Comparison of ENCODE assay signal across 12 cellular contexts in genomic region chr16:75477680-75478473, GRCh38. TPM values are rescaled to one million over a fixed set of nuclear protein-coding genes. Genes with fewer than 3 reads are reported as not detected.
DNase-seq lines count a peak whose midpoint lies in the region; ATAC-seq and TF ChIP-seq lines count a peak whose summit lies in the region.
"Had no signal": no experiment of that assay in that cellular context is flagged by ENCODE, and none has a peak within 500 bp of the region (broad histone marks: within the 10 kb centered on the region; RNA-seq: fewer than 3 reads in every experiment).

No MANE protein-coding gene starts in this region.

- peak overlapping the region; percentile 28 for H3K27ac Mint-ChIP-seq in GM23338
- no peak overlapping the region for H3K27ac Mint-ChIP-seq in effector memory CD8-positive, alpha-beta T cell
- H3K27ac Mint-ChIP-seq: activated naive CD4-positive, alpha-beta T cell treated with anti-CD3 and anti-CD28 coated beads, Interleukin-2, amount 50 U/mL, for 24 hours; CD4-positive, CD25-positive, alpha-beta regulatory T cell had no signal

- H3K27me3 Mint-ChIP-seq in GM23338 (ENCODE audit: insufficient read depth, low read depth, poor library complexity) = peaks cover 14% of the 10 kb centered on the region
- H3K27me3 Mint-ChIP-seq in effector memory CD8-positive, alpha-beta T cell = peaks cover 6 to 57% of the 10 kb centered on the region in 2 donors
- H3K27me3 Mint-ChIP-seq: activated naive CD4-positive, alpha-beta T cell treated with anti-CD3 and anti-CD28 coated beads, Interleukin-2, amount 50 U/mL, for 24 hours had no signal

- no peak for ATAC-seq in GM23338
- ATAC-seq in GM18870 (IDR thresholded peaks at IDR 0.05; ENCODE audit: unreplicated experiment) = no peak
- ATAC-seq in HG03521 (IDR thresholded peaks at IDR 0.05; ENCODE audit: unreplicated experiment) = no peak
- no peak for ATAC-seq in effector memory CD8-positive, alpha-beta T cell (replicated peaks)

- H3K9me2 ChIP-seq in GM23338 (ENCODE audit: insufficient read depth) = no peaks in the 10 kb centered on the region; the same call in 1 of the 2 replicates

- H3K36me3 Mint-ChIP-seq in GM23338 (ENCODE audit: low read depth) = peaks cover 33% of the 10 kb centered on the region
- H3K36me3 Mint-ChIP-seq in effector memory CD8-positive, alpha-beta T cell (ENCODE audit: insufficient read depth) = no peaks in the 10 kb centered on the region
- H3K36me3 Mint-ChIP-seq: activated naive CD4-positive, alpha-beta T cell treated with anti-CD3 and anti-CD28 coated beads, Interleukin-2, amount 50 U/mL, for 24 hours; CD4-positive, CD25-positive, alpha-beta regulatory T cell had no signal

- H3K4me2 ChIP-seq in GM23338 = no peak overlapping the region

- no peak for TF ChIP-seq CTCF in GM23338 (conservative IDR thresholded peaks at IDR 0.05; ENCODE audit: low read depth in 2 of 2)

- H3K4me3 ChIP-seq in GM23338 (no peak overlapping the region), MG63 (no peak overlapping the region)

- no peak overlapping the region for H2AFZ ChIP-seq in GM23338

- no peak overlapping the region; the same call in 2 of the 3 replicates for H3K4me3 Mint-ChIP-seq in GM23338
- H3K4me3 Mint-ChIP-seq in effector memory CD8-positive, alpha-beta T cell = no peak overlapping the region
- H3K4me3 Mint-ChIP-seq: activated naive CD4-positive, alpha-beta T cell treated with anti-CD3 and anti-CD28 coated beads, Interleukin-2, amount 50 U/mL, for 24 hours; CD4-positive, CD25-positive, alpha-beta regulatory T cell had no signal

- DNase-seq in GM23338 (ENCODE audit: low spot score) = no peak
- DNase-seq in NAMALWA (ENCODE audit: low spot score) = peak; percentile 41
- DNase-seq in RPMI8226 = peak; percentile 46
- DNase-seq in medulla oblongata (ENCODE audit: extremely low spot score) = peak; percentile 17
- DNase-seq in MG63 = no peak
- no peak for DNase-seq in effector memory CD8-positive, alpha-beta T cell
- DNase-seq: CD4-positive, CD25-positive, alpha-beta regulatory T cell; H7; retina had no signal

- H3K27me3 ChIP-seq in GM23338 (ENCODE audit: insufficient read depth) = no peaks in the 10 kb centered on the region
- no peaks in the 10 kb centered on the region for H3K27me3 ChIP-seq in MG63

- H3K4me1 ChIP-seq in GM23338 (ENCODE audit: insufficient read depth) = no peaks in the 10 kb centered on the region

- no peaks in the 10 kb centered on the region for H3K9me3 ChIP-seq in MG63

- no peak overlapping the region for H3K27ac ChIP-seq in GM23338 (ENCODE audit: low read depth)

- no peaks in the 10 kb centered on the region; the same call in 2 of the 3 replicates for H3K9me3 Mint-ChIP-seq in GM23338
- H3K9me3 Mint-ChIP-seq in effector memory CD8-positive, alpha-beta T cell = no peaks in the 10 kb centered on the region
- H3K9me3 Mint-ChIP-seq: activated naive CD4-positive, alpha-beta T cell treated with anti-CD3 and anti-CD28 coated beads, Interleukin-2, amount 50 U/mL, for 24 hours had no signal

- H3K79me2 ChIP-seq in GM23338 (replicated peaks; ENCODE audit: insufficient read depth) = no peaks in the 10 kb centered on the region

- H3K36me3 ChIP-seq in GM23338 (ENCODE audit: insufficient read depth) (no peaks in the 10 kb centered on the region), MG63 (no peaks in the 10 kb centered on the region)

- no peaks in the 10 kb centered on the region; the same call in 1 of the 2 replicates for H4K20me1 ChIP-seq in GM23338 (replicated peaks; ENCODE audit: insufficient read depth)

- H3F3A ChIP-seq in GM23338 (replicated peaks; ENCODE audit: low read depth) = no peaks in the 10 kb centered on the region

- no peaks in the 10 kb centered on the region; the same call in 2 of the 3 replicates for H3K4me1 Mint-ChIP-seq in GM23338
- no peaks in the 10 kb centered on the region for H3K4me1 Mint-ChIP-seq in effector memory CD8-positive, alpha-beta T cell (ENCODE audit: low read depth in 2 of 2)
- H3K4me1 Mint-ChIP-seq: activated naive CD4-positive, alpha-beta T cell treated with anti-CD3 and anti-CD28 coated beads, Interleukin-2, amount 50 U/mL, for 24 hours; CD4-positive, CD25-positive, alpha-beta regulatory T cell had no signal

TF ChIP-seq in GM23338, 12 proteins besides CTCF, POLR2A, EP300 and RAD21 (continues in another document):
- TF ChIP-seq ZNF114 (CRISPR knock-in tag; IDR thresholded peaks at IDR 0.05) (no peak), STAT1 (IDR thresholded peaks at IDR 0.05; ENCODE audit: unreplicated experiment) (no peak), POLR2AphosphoS5 (IDR thresholded peaks at IDR 0.05; ENCODE audit: low read depth) (no peak), ZNF462 (CRISPR knock-in tag; IDR thresholded peaks at IDR 0.05) (no peak), JUNB (IDR thresholded peaks at IDR 0.05; ENCODE audit: unreplicated experiment) (no peak)

RNA-seq across cellular contexts. Expression of gene TMEM170A, which starts 13.4 kb away (rescaled TPM):
- total RNA-seq in GM23338 (2014; rRNA removed; shearing (Covaris generic)) = 68.5 and 72.0 TPM in 2 replicates
- polyA plus RNA-seq in GM23338 (2016; fragmentation: Nextera tagmentation; extraction: Ambion mirVana) = 28.5 and 31.0 TPM in 2 replicates
- 1.3 and 8.0 TPM in 2 replicates for total RNA-seq in MG63 (2014; rRNA removed; shearing (Covaris generic); ENCODE audit: low replicate concordance)

RNA-seq across cellular contexts. Expression of gene CHST6, which starts 17.4 kb away (rescaled TPM):
- total RNA-seq in GM23338 (2014; rRNA removed; shearing (Covaris generic)) = 13.2 and 22.2 TPM in 2 replicates
- 2.7 and 3.3 TPM in 2 replicates for polyA plus RNA-seq in GM23338 (2016; fragmentation: Nextera tagmentation; extraction: Ambion mirVana)
- total RNA-seq in MG63 (2014; rRNA removed; shearing (Covaris generic); ENCODE audit: low replicate concordance) = not detected in 2 replicates
- total RNA-seq: CD4-positive, CD25-positive, alpha-beta regulatory T cell had no signal
- polyA plus RNA-seq: CD4-positive, CD25-positive, alpha-beta regulatory T cell had no signal

RNA-seq across cellular contexts. Expression of gene CFDP1, which starts 44.6 kb away (rescaled TPM):
- 89.9 and 90.3 TPM in 2 replicates for total RNA-seq in GM23338 (2014; rRNA removed; shearing (Covaris generic))
- 199 and 224 TPM in 2 replicates for polyA plus RNA-seq in GM23338 (2016; fragmentation: Nextera tagmentation; extraction: Ambion mirVana)
- total RNA-seq in MG63 (2014; rRNA removed; shearing (Covaris generic); ENCODE audit: low replicate concordance) = 21.2 and 23.2 TPM in 2 replicates

RNA-seq across cellular contexts. Expression of gene CHST5, which starts 58.0 kb away (rescaled TPM):
- not detected in 2 replicates for total RNA-seq in GM23338 (2014; rRNA removed; shearing (Covaris generic))
- not detected in 2 replicates for polyA plus RNA-seq in GM23338 (2016; fragmentation: Nextera tagmentation; extraction: Ambion mirVana)
- total RNA-seq in MG63 (2014; rRNA removed; shearing (Covaris generic); ENCODE audit: low replicate concordance) = not detected in 2 replicates
- total RNA-seq: CD4-positive, CD25-positive, alpha-beta regulatory T cell had no signal
- polyA plus RNA-seq: CD4-positive, CD25-positive, alpha-beta regulatory T cell had no signal

Comparison
In these comparisons a context has a peak if more than half of its experiments do, and no peak if none do; other contexts are left out.
1. DNase-seq: peak in NAMALWA (single experiment), RPMI8226 (single experiment) and medulla oblongata (single experiment); none in GM23338 (single experiment), MG63 (single experiment) and effector memory CD8-positive, alpha-beta T cell (0 of 3).
2. RNA of gene CHST6, which starts 17.4 kb away (total RNA-seq): 13.2 to 22.2 TPM in GM23338; not detected in MG63; every median in the first group is over 10 times any median in the second.